ENCODE assay signal across 8 cellular contexts in the genomic region with DNA sequence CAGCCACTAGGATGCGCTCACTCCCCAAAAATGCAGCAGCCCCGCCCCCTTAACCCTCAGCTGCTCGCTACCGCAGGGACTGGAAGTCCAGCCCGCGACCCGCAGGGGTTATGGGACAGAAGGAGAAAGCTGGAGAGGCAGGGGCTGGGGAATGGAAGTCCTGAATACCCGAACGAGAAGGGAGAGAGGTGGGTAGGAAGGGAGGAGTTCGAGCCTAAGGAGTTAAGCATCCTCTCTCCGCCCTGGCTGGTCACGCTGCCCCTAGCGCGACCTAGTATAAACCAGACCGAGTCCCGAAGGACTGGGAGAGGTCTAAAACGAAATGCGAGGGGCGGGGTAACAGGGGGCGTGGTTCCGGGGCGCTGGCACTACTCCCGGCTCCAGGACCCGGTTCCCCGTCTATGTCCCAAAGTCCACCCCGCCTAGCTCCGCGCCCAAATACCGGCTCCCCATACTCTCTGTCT. TPM values are rescaled to one million over a fixed set of nuclear protein-coding genes. Genes with fewer than 3 reads are reported as not detected.
A peak's percentile ranks its signal among the peaks of the same experiment; 100 is the strongest.
DNase-seq lines count a peak whose midpoint lies in the region; ATAC-seq and TF ChIP-seq lines count a peak whose summit lies in the region.

No MANE protein-coding gene starts in this region.

- H3K27me3 ChIP-seq in suprapubic skin = no peaks in the 10 kb centered on the region

- H3K4me3 ChIP-seq in suprapubic skin = peak overlapping the region; percentile 73

- peak; percentile 44 for TF ChIP-seq CTCF in 22Rv1 (IDR thresholded peaks at IDR 0.05)
- peak in 1 of 2 donors; percentile 21 for TF ChIP-seq CTCF in suprapubic skin (IDR thresholded peaks at IDR 0.05)

- H3K27ac ChIP-seq in 22Rv1 (peak overlapping the region; percentile 99), suprapubic skin (peak overlapping the region; percentile 91)

- WGBS in suprapubic skin = 0% methylated on average over 14 of the region's 29 CpGs

- peak; percentile 54 for ATAC-seq in GM18498 (IDR thresholded peaks at IDR 0.05; ENCODE audit: unreplicated experiment)

- peaks cover 4% of the 10 kb centered on the region for H3K36me3 Mint-ChIP-seq in activated naive CD8-positive, alpha-beta T cell

- H3K4me3 Mint-ChIP-seq in activated naive CD8-positive, alpha-beta T cell = peak overlapping the region; percentile 96

- peak overlapping the region; percentile 68 for H3K27ac Mint-ChIP-seq in activated naive CD8-positive, alpha-beta T cell

- H3K4me1 ChIP-seq in suprapubic skin = peaks cover 62% of the 10 kb centered on the region

- no peak for TF ChIP-seq POLR2A in suprapubic skin (IDR thresholded peaks at IDR 0.05)

- peaks cover 65% of the 10 kb centered on the region for H3K36me3 ChIP-seq in suprapubic skin

- H3K9me3 ChIP-seq in suprapubic skin = no peaks in the 10 kb centered on the region

- no peak for TF ChIP-seq EP300 in suprapubic skin (IDR thresholded peaks at IDR 0.05)

- DNase-seq in HuH-7 (ENCODE audit: low spot score) (peak; percentile 84), SK-N-DZ (ENCODE audit: low spot score) (peak; percentile 91), glomerular visceral epithelial cell (ENCODE audit: extremely low spot score) (peak; percentile 88), occipital lobe (lab: John Stamatoyannopoulos, UW) (peak; percentile 48), suprapubic skin (ENCODE audit: low spot score in 2 of 2) (peak; percentile 96 to 97)

- no peaks in the 10 kb centered on the region for H3K27me3 Mint-ChIP-seq in activated naive CD8-positive, alpha-beta T cell

- peaks cover 50% of the 10 kb centered on the region for H3K4me1 Mint-ChIP-seq in activated naive CD8-positive, alpha-beta T cell (ENCODE audit: low read depth)

- H3K9me3 Mint-ChIP-seq in activated naive CD8-positive, alpha-beta T cell (ENCODE audit: low read depth) = no peaks in the 10 kb centered on the region

RNA-seq across cellular contexts. Expression of a gene that starts 0.4 kb away (rescaled TPM):
- polyA plus RNA-seq in SK-N-DZ (2014; cell fraction: cytosol; rRNA removed) = 96.6 and 118 TPM in 2 replicates
- 46.3 and 70.4 TPM in 2 replicates for polyA plus RNA-seq in SK-N-DZ (2014; cell fraction: nucleus; rRNA removed)
- total RNA-seq in occipital lobe (117 TPM), suprapubic skin (10 to 100 TPM; 66.8 to 84.2 (median 68.3) TPM)

RNA-seq across cellular contexts. Expression of a gene that starts 6.4 kb away (rescaled TPM):
- polyA plus RNA-seq in SK-N-DZ (2014; cell fraction: cytosol; rRNA removed) = not detected in 2 replicates
- polyA plus RNA-seq in SK-N-DZ (2014; cell fraction: nucleus; rRNA removed) = not detected in 2 replicates
- total RNA-seq in occipital lobe (not detected), suprapubic skin (1 to 10 TPM; 1.6 to 4.6 (median 4.5) TPM)

RNA-seq across cellular contexts. Expression of a gene that starts 6.8 kb away (rescaled TPM):
- 89.2 and 116 TPM in 2 replicates for polyA plus RNA-seq in SK-N-DZ (2014; cell fraction: cytosol; rRNA removed)
- polyA plus RNA-seq in SK-N-DZ (2014; cell fraction: nucleus; rRNA removed) = 57.8 and 58.9 TPM in 2 replicates
- total RNA-seq in occipital lobe (35.2 TPM), suprapubic skin (100 to 1,000 TPM; 239 to 420 (median 333) TPM)

RNA-seq across cellular contexts. Expression of a gene that starts 8.0 kb away (rescaled TPM):
- not detected in 2 replicates for polyA plus RNA-seq in SK-N-DZ (2014; cell fraction: cytosol; rRNA removed)
- polyA plus RNA-seq in SK-N-DZ (2014; cell fraction: nucleus; rRNA removed) = not detected in 2 replicates
- total RNA-seq in occipital lobe (0.31 TPM), suprapubic skin (100 to 1,000 TPM in 3 of 4 donors, 10 to 100 TPM in 1; 80.0 to 376 (median 338) TPM)

RNA-seq across cellular contexts. Expression of a gene that starts 10.3 kb away (rescaled TPM):
- polyA plus RNA-seq in SK-N-DZ (2014; cell fraction: cytosol; rRNA removed) = 4.3 and 10.2 TPM in 2 replicates
- 63.8 and 111 TPM in 2 replicates for polyA plus RNA-seq in SK-N-DZ (2014; cell fraction: nucleus; rRNA removed)
- total RNA-seq in occipital lobe (4.2 TPM), suprapubic skin (10 to 100 TPM; 12.6 to 60.1 (median 17.2) TPM)

Comparison
In these comparisons a context has a peak if more than half of its experiments do, and no peak if none do; other contexts are left out.
1. Peak in every context shown above with its lines: DNase-seq, ATAC-seq, H3K4me3 ChIP-seq and H3K27ac ChIP-seq.